8 cellular contexts compared by ENCODE assay signal in genomic region chr1:2300004-2300771, GRCh38.
DNase-seq lines count a peak whose midpoint lies in the region; ATAC-seq and TF ChIP-seq lines count a peak whose summit lies in the region.

No MANE protein-coding gene starts in this region.

- no peaks in the 10 kb centered on the region for H3K9me3 ChIP-seq in heart left ventricle

- no peak for TF ChIP-seq POLR2A in heart left ventricle (IDR thresholded peaks at IDR 0.05)

- ATAC-seq in Right ventricle myocardium inferior, result peak; percentile 9
- peak; percentile 78 for ATAC-seq in HG03565 (IDR thresholded peaks at IDR 0.05; ENCODE audit: unreplicated experiment)
- ATAC-seq in heart left ventricle, result peak in 2 of 4 donors; percentile 11 to 15

- peak overlapping the region in 11 of 12 donors; percentile 21 to 59 (median 37) for H3K4me3 ChIP-seq in heart left ventricle

- H3K36me3 ChIP-seq in heart left ventricle, result peaks cover 0 to 38% (median 22%) of the 10 kb centered on the region in 9 donors

- peaks cover 23 to 82% (median 50%) of the 10 kb centered on the region in 12 donors for H3K4me1 ChIP-seq in heart left ventricle

- no peak for TF ChIP-seq CTCF in heart left ventricle (IDR thresholded peaks at IDR 0.05)

- no peak for DNase-seq in Right ventricle myocardium inferior (ENCODE audit: missing footprints)
- DNase-seq in cardiac septum (ENCODE audit: low spot score), result no peak
- peak; percentile 79 for DNase-seq in activated CD8-positive, alpha-beta memory T cell treated with anti-CD3 and anti-CD28 coated beads, Interleukin-2, amount 50 U/mL, for 4 hours
- no peak for DNase-seq in heart left ventricle
- peak; percentile 59 for DNase-seq in stimulated activated CD8-positive, alpha-beta memory T cell treated with anti-CD3 and anti-CD28 coated beads, Interleukin-12 subunit alpha, Interleukin-12 subunit beta, amount 100 ng/mL, for 24 hours (ENCODE audit: extremely low read depth)
- no peak for DNase-seq in DMS153 (lab: John Stamatoyannopoulos, UW)
- no peak for DNase-seq in NCI-H446 (lab: John Stamatoyannopoulos, UW)

- no peaks in the 10 kb centered on the region for H3K27me3 ChIP-seq in heart left ventricle

- 54 to 67% (median 62%) methylated on average over 23 to 32 of the region's 32 CpGs for WGBS in heart left ventricle, 4 donors

- intact Hi-C loops in Right ventricle myocardium inferior (cut with DNase I), result no loop called here
- intact Hi-C loops in cardiac septum (cut with DNase I), result no loop called here
- intact Hi-C loops in heart left ventricle (cut with DNase I), result loop anchor here in 2 of 10 donors (5.0 kb wide), 1 partner anchor 68 kb away; no protein-coding TSS in a partner anchor

- peak overlapping the region; percentile 74 to 99 (median 89) for H3K27ac ChIP-seq in heart left ventricle

Comparison
In these comparisons a context has a peak if more than half of its experiments do, and no peak if none do; other contexts are left out.
1. DNase-seq: peak in activated CD8-positive, alpha-beta memory T cell treated with anti-CD3 and anti-CD28 coated beads, Interleukin-2, amount 50 U/mL, for 4 hours (single experiment) and stimulated activated CD8-positive, alpha-beta memory T cell treated with anti-CD3 and anti-CD28 coated beads, Interleukin-12 subunit alpha, Interleukin-12 subunit beta, amount 100 ng/mL, for 24 hours (single experiment); none in Right ventricle myocardium inferior (single experiment), cardiac septum (single experiment), heart left ventricle (0 of 5), DMS153 (single experiment) and NCI-H446 (0 of 2).